11 cellular contexts compared by ENCODE assay signal in genomic region chr1:235063068-235063765, GRCh38.
DNase-seq lines count a peak whose midpoint lies in the region; ATAC-seq, FAIRE-seq and TF ChIP-seq lines count a peak whose summit lies in the region.
"Had no signal": no experiment of that assay in that cellular context is flagged by ENCODE, and none has a peak within 500 bp of the region (broad histone marks: within the 10 kb centered on the region; RNA-seq: fewer than 3 reads in every experiment).

No MANE protein-coding gene starts in this region.

- H3K36me3 Mint-ChIP-seq in T-helper 2 cell treated with Interferon-gamma antibody and Interleukin-4, amounts not matched to agents 5 μg/mL and 100 μg/mL, for 36 hours (ENCODE audit: low read depth) = no peaks in the 10 kb centered on the region
- H3K36me3 Mint-ChIP-seq: IgD-negative memory B cell had no signal

- TF ChIP-seq POLR2A in breast epithelium (IDR thresholded peaks at IDR 0.05) = no peak
- TF ChIP-seq POLR2A in HepG2 (IDR thresholded peaks at IDR 0.05; ENCODE audit: insufficient read depth in 1 of 2, low read depth in 2 of 2, low read length in 2 of 2) = no peak

- ATAC-seq in HepG2 = peak; percentile 27
- ATAC-seq in HG03095 (IDR thresholded peaks at IDR 0.05; ENCODE audit: unreplicated experiment) = no peak
- ATAC-seq in HG03196 (IDR thresholded peaks at IDR 0.05; ENCODE audit: unreplicated experiment) = no peak
- no peak for ATAC-seq in sciatic nerve

- H2AFZ ChIP-seq in mammary epithelial cell (ENCODE audit: low read depth, low read length) = no peak overlapping the region
- H2AFZ ChIP-seq in HepG2 (ENCODE audit: low read length) = no peak overlapping the region

- no peak for TF ChIP-seq RAD21 in HepG2 (CRISPR knock-in tag; IDR thresholded peaks at IDR 0.05)

- WGBS in mammary epithelial cell (ENCODE audit: low coverage, missing lambda C conversion rate) = 83% methylated on average over 9 of the region's 9 CpGs
- WGBS in HepG2 (ENCODE audit: low lambda C conversion rate) = 89% methylated on average over 9 of the region's 9 CpGs

- H3K9ac ChIP-seq in mammary epithelial cell (ENCODE audit: insufficient read depth, low read length) (no peak overlapping the region), HepG2 (ENCODE audit: insufficient read depth, low read depth, low read length) (peak overlapping the region; percentile 6)

- H3K4me2 ChIP-seq in mammary epithelial cell (ENCODE audit: insufficient read depth, low read depth, low read length) (no peak overlapping the region), HepG2 (ENCODE audit: low read depth, low read length) (peak overlapping the region; percentile 58)

- H3K79me2 ChIP-seq in mammary epithelial cell (ENCODE audit: insufficient read depth, low read length) = no peaks in the 10 kb centered on the region
- H3K79me2 ChIP-seq in HepG2 (ENCODE audit: insufficient read depth, low read length) = peaks cover 17% of the 10 kb centered on the region

- H3K9me3 ChIP-seq in breast epithelium (no peaks in the 10 kb centered on the region), mammary epithelial cell (replicated peaks; ENCODE audit: insufficient read depth, low read length) (no peaks in the 10 kb centered on the region), HepG2 (ENCODE audit: low read length) (no peaks in the 10 kb centered on the region)
- H3K9me3 ChIP-seq: BE2C, heart left ventricle had no signal

- no peak for DNase-seq in breast epithelium (ENCODE audit: low spot score in 2 of 2)
- DNase-seq in mammary epithelial cell = no peak
- DNase-seq in T-helper 2 cell treated with Interferon-gamma antibody and Interleukin-4, amounts not matched to agents 5 μg/mL and 100 μg/mL, for 36 hours (ENCODE audit: low spot score) = no peak
- DNase-seq in HepG2 (ENCODE audit: low spot score) = no peak
- DNase-seq in stimulated activated CD4-positive, alpha-beta T cell treated with anti-CD3 and anti-CD28 coated beads, Interleukin-15, amount 100 ng/mL, for 24 hours = no peak
- DNase-seq in sciatic nerve (ENCODE audit: low spot score) = no peak
- DNase-seq: BE2C had no signal

- peak overlapping the region; percentile 88 for H3K27ac Mint-ChIP-seq in T-helper 2 cell treated with Interferon-gamma antibody and Interleukin-4, amounts not matched to agents 5 μg/mL and 100 μg/mL, for 36 hours

- POLR2A ChIA-PET in HepG2 (lab: Yijun Ruan, JAX) = interaction anchor here (1.0 to 7.4 kb wide), 14 partner anchors 7 to 462 kb away, joined by 3 to 109 read pairs (median 7); no protein-coding TSS in a partner anchor

- H4K20me1 ChIP-seq in mammary epithelial cell (ENCODE audit: insufficient read depth, low read length) = no peaks in the 10 kb centered on the region
- no peaks in the 10 kb centered on the region for H4K20me1 ChIP-seq in HepG2 (ENCODE audit: insufficient read depth, low read length)

- H3K27me3 ChIP-seq in breast epithelium = no peaks in the 10 kb centered on the region
- H3K27me3 ChIP-seq in mammary epithelial cell (ENCODE audit: insufficient read depth, low read length) = no peaks in the 10 kb centered on the region
- H3K27me3 ChIP-seq in HepG2 (ENCODE audit: control insufficient read depth in 1 of 2, insufficient read depth in 2 of 2, low read length in 2 of 2) = no peaks in the 10 kb centered on the region
- H3K27me3 ChIP-seq: BE2C, heart left ventricle had no signal

- H3K4me1 Mint-ChIP-seq in T-helper 2 cell treated with Interferon-gamma antibody and Interleukin-4, amounts not matched to agents 5 μg/mL and 100 μg/mL, for 36 hours (ENCODE audit: low read depth) = peaks cover 37% of the 10 kb centered on the region

- FAIRE-seq in HepG2 (lab: Jason Lieb, UNC) = no peak

- no peaks in the 10 kb centered on the region for H3K27me3 Mint-ChIP-seq in T-helper 2 cell treated with Interferon-gamma antibody and Interleukin-4, amounts not matched to agents 5 μg/mL and 100 μg/mL, for 36 hours (ENCODE audit: low read depth)
- H3K27me3 Mint-ChIP-seq: IgD-negative memory B cell had no signal

- in situ Hi-C loops in mammary epithelial cell (cut with MboI; ENCODE audit: low sequenced_read_pairs in 2 of 2) (loop anchor here in 1 of 2 donors (10.0 kb wide), 1 partner anchor 338 kb away; no protein-coding TSS in a partner anchor), HepG2 (cut with HindIII; ENCODE audit: extremely low pct_ligation_motif_present, low pct_unique_long_range_greater_than_20kb) (no loop called here)

- BruUV-seq in mammary epithelial cell (replicated peaks; lab: Mats Ljungman, UMichigan) (no TSS peak), HepG2 (replicated peaks; lab: Mats Ljungman, UMichigan) (no TSS peak)

- H3K4me3 ChIP-seq in breast epithelium (no peak overlapping the region), mammary epithelial cell (replicated peaks in 1 of 3; ENCODE audit: insufficient read depth in 1 of 3, low read depth in 2 of 3, low read length in 3 of 3) (no peak overlapping the region), HepG2 (replicated peaks in 1 of 3; ENCODE audit: insufficient read depth in 1 of 3, low read depth in 2 of 3, low read length in 3 of 3) (no peak overlapping the region)
- H3K4me3 ChIP-seq: heart left ventricle had no signal

- TF ChIP-seq CTCF in breast epithelium (IDR thresholded peaks at IDR 0.05) = no peak
- TF ChIP-seq CTCF in mammary epithelial cell (conservative IDR thresholded peaks at IDR 0.05 in 1 of 2, IDR thresholded peaks at IDR 0.05 in 1 of 2; ENCODE audit: extremely low read depth in 1 of 2, insufficient read depth in 1 of 2, low read depth in 1 of 2, low read length in 2 of 2) = no peak
- no peak for TF ChIP-seq CTCF in HepG2 (CRISPR knock-in tag; IDR thresholded peaks at IDR 0.05)

- H3K27ac ChIP-seq in breast epithelium (peak overlapping the region; percentile 85 to 86), mammary epithelial cell (ENCODE audit: insufficient read depth, low read depth, low read length) (no peak overlapping the region), HepG2 (ENCODE audit: extremely low read length, insufficient read depth, low read length) (peak overlapping the region; percentile 82)

- H3K36me3 ChIP-seq in breast epithelium (no peaks in the 10 kb centered on the region), mammary epithelial cell (ENCODE audit: insufficient read depth, low read length) (no peaks in the 10 kb centered on the region), HepG2 (replicated peaks in 1 of 2; ENCODE audit: control insufficient read depth in 1 of 2, insufficient read depth in 2 of 2, low read length in 2 of 2) (peaks cover 0 to 8% of the 10 kb centered on the region in 2 experiments; a peak in 1 of 5 replicates)
- H3K36me3 ChIP-seq: BE2C, heart left ventricle had no signal

- CTCF ChIA-PET in mammary epithelial cell (lab: Charles Lee; ENCODE audit: low non-redundant PET) = no interaction called here
- CTCF ChIA-PET in HepG2 (lab: Yijun Ruan, JAX; ENCODE audit: low intra/inter-chr PET ratio, low total read pairs) = no interaction called here

- H3K4me1 ChIP-seq in breast epithelium (peaks cover 3 to 20% of the 10 kb centered on the region in 2 donors), mammary epithelial cell (ENCODE audit: insufficient read depth, low read length) (peaks cover 39% of the 10 kb centered on the region), HepG2 (ENCODE audit: insufficient read depth, low read length) (peaks cover 88% of the 10 kb centered on the region)

- dilution Hi-C loops in mammary epithelial cell (cut with HindIII; ENCODE audit: low sequenced_read_pairs) = no loop called here

- no peak for TF ChIP-seq EP300 in HepG2 (IDR thresholded peaks at IDR 0.05; ENCODE audit: low read depth in 2 of 2, low read length in 2 of 2)
- TF ChIP-seq EP300 in HepG2 (CRISPR knock-in tag; IDR thresholded peaks at IDR 0.05; ENCODE audit: borderline replicate concordance) = no peak

- no peaks in the 10 kb centered on the region for H3K9me3 Mint-ChIP-seq in T-helper 2 cell treated with Interferon-gamma antibody and Interleukin-4, amounts not matched to agents 5 μg/mL and 100 μg/mL, for 36 hours

- intact Hi-C loops in breast epithelium (cut with DNase I; ENCODE audit: low total_unique reads) = no loop called here
- intact Hi-C loops in mammary epithelial cell (cut with micrococcal nuclease) = no loop called here
- intact Hi-C loops in HepG2 (cut with micrococcal nuclease; ENCODE audit: unreplicated experiment) = no loop called here
- intact Hi-C loops in sciatic nerve (cut with DNase I) = loop anchor here (10.0 kb wide), 1 partner anchor 328 kb away; no protein-coding TSS in a partner anchor

- peak overlapping the region; percentile 56 for H3K4me3 Mint-ChIP-seq in T-helper 2 cell treated with Interferon-gamma antibody and Interleukin-4, amounts not matched to agents 5 μg/mL and 100 μg/mL, for 36 hours
- H3K4me3 Mint-ChIP-seq: IgD-negative memory B cell had no signal

TF ChIP-seq in HepG2, 621 proteins besides CTCF, POLR2A, EP300 and RAD21 (continues in another document):
- TF ChIP-seq ZNF33B (CRISPR knock-in tag; IDR thresholded peaks at IDR 0.05) (no peak), FIP1L1 (IDR thresholded peaks at IDR 0.05; ENCODE audit: borderline replicate concordance, insufficient read depth, low read depth, low read length) (no peak), SUZ12 (IDR thresholded peaks at IDR 0.05; ENCODE audit: low read depth, low read length) (no peak), IRX3 (CRISPR knock-in tag; IDR thresholded peaks at IDR 0.05; ENCODE audit: borderline replicate concordance, low read depth) (no peak)
- TF ChIP-seq, protein P1, sequence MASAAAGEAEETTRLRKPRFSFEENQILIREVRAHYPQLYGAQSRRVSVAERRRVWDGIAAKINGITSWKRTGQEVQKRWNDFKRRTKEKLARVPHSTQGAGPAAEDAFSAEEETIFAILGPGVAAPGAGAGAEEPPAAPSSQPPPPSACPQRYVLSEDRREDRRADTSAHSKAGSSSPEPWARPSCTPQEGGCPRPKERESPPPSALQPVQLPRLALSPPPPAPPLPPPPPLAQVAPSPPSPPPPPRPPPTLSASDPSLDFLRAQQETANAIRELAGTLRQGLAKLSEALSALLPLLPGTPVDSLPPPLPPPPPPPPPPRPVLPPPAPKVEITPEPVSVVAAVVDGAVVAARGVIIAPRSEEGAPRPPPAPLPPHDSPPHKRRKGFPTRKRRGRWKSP (CRISPR knock-in tag; IDR thresholded peaks at IDR 0.05) = no peak
